ENCODE assay signal across 1 cellular context in genomic region chr4:105662935-105663675, GRCh38.
TF ChIP-seq lines count a peak whose summit lies in the region.

No MANE protein-coding gene starts in this region.

TF ChIP-seq in GM12878, 131 proteins besides CTCF, POLR2A, EP300 and RAD21:
- TF ChIP-seq NKRF (conservative IDR thresholded peaks at IDR 0.05) (no peak), BCL3 (IDR thresholded peaks at IDR 0.05; ENCODE audit: borderline replicate concordance, insufficient read depth, low read depth, low read length, poor library complexity, severe bottlenecking) (no peak), NR2C1 (IDR thresholded peaks at IDR 0.05) (no peak), ZNF24 (IDR thresholded peaks at IDR 0.05) (no peak), CHD2 (IDR thresholded peaks at IDR 0.05; ENCODE audit: borderline replicate concordance, low read depth, low read length) (no peak), CBFB (IDR thresholded peaks at IDR 0.05; ENCODE audit: low read depth) (no peak), SIN3A (IDR thresholded peaks at IDR 0.05; ENCODE audit: low read depth, low read length) (no peak), TCF7 (IDR thresholded peaks at IDR 0.05; ENCODE audit: borderline replicate concordance) (no peak), CBX5 (IDR thresholded peaks at IDR 0.05; ENCODE audit: low read depth) (no peak), MYB (IDR thresholded peaks at IDR 0.05; ENCODE audit: borderline replicate concordance, low read depth, low read length) (no peak), GABPA (IDR thresholded peaks at IDR 0.05; ENCODE audit: low read depth) (no peak), CREB1 (IDR thresholded peaks at IDR 0.05; ENCODE audit: low read depth) (no peak), GATAD2B (conservative IDR thresholded peaks at IDR 0.05; ENCODE audit: low read depth) (no peak), PML (IDR thresholded peaks at IDR 0.05; ENCODE audit: low read length) (no peak), SREBF2 (IDR thresholded peaks at IDR 0.05; ENCODE audit: low read length) (no peak)
TF ChIP-seq in GM12878: peak in this region for 0.
